ENCODE assay signal across 12 cellular contexts in genomic region chr2:160308915-160309314, GRCh38.
A peak's percentile ranks its signal among the peaks of the same experiment; 100 is the strongest.
DNase-seq lines count a peak whose midpoint lies in the region; ATAC-seq and TF ChIP-seq lines count a peak whose summit lies in the region.
"Had no signal": no experiment of that assay in that cellular context is flagged by ENCODE, and none has a peak within 500 bp of the region (broad histone marks: within the 10 kb centered on the region; RNA-seq: fewer than 3 reads in every experiment).

No MANE protein-coding gene starts in this region.

- no peak for TF ChIP-seq POLR2A in gastrocnemius medialis (IDR thresholded peaks at IDR 0.05)

- peaks cover 3 to 31% (median 13%) of the 10 kb centered on the region in 4 donors for H3K4me1 Mint-ChIP-seq in naive thymus-derived CD8-positive, alpha-beta T cell

- H3K36me3 Mint-ChIP-seq in naive thymus-derived CD8-positive, alpha-beta T cell, result peaks cover 0 to 75% (median 17%) of the 10 kb centered on the region in 3 donors

- intact Hi-C loops in gastrocnemius medialis (cut with DNase I; ENCODE audit: low total_unique reads) (no loop called here), cardiac septum (cut with DNase I) (no loop called here)

- no peaks in the 10 kb centered on the region for H3K36me3 ChIP-seq in gastrocnemius medialis

- peak overlapping the region in 3 of 10 donors; percentile 8 to 55 (median 21) for H3K27ac Mint-ChIP-seq in naive thymus-derived CD8-positive, alpha-beta T cell
- H3K27ac Mint-ChIP-seq: activated T-helper 2 cell treated with anti-CD3 and anti-CD28 coated beads, Interferon-gamma antibody, Interleukin-2, Interleukin-4, amounts not matched to agents 10 μg/mL and 5 μg/mL and 100 μg/mL, durations not matched to agents 14 hours and 24 hours and 36 hours; stimulated activated naive B cell treated with anti-CD40 and anti-IgM and Interleukin-4, amounts not matched to agents 10 μg/mL and 1 μg/mL and 100 μg/mL, for 72 hours had no signal

- in situ Hi-C loops in gastrocnemius medialis (cut with MboI; ENCODE audit: low sequenced_read_pairs in 4 of 4), result loop anchor here in 1 of 4 donors (25.0 kb wide), 1 partner anchor 653 kb away; no protein-coding TSS in a partner anchor
- in situ Hi-C loops in G401 (cut with HindIII; ENCODE audit: low sequenced_read_pairs), result no loop called here

- DNase-seq in HCEC 1CT (peak; percentile 94), fibroblast of pulmonary artery (ENCODE audit: low read depth) (peak; percentile 76), gastrocnemius medialis (no peak), cardiac septum (ENCODE audit: low spot score) (no peak), G401 (ENCODE audit: low spot score) (no peak)
- no peak for DNase-seq in naive thymus-derived CD8-positive, alpha-beta T cell
- DNase-seq: dorsolateral prefrontal cortex; NCI-H2081 treated with DMSO at 0.1 percent for 48 hours; stimulated activated naive B cell treated with anti-CD40 and anti-IgM and Interleukin-4, amounts not matched to agents 10 μg/mL and 1 μg/mL and 100 μg/mL, for 72 hours had no signal

- POLR2A ChIA-PET in naive thymus-derived CD8-positive, alpha-beta T cell (lab: Charles Lee), result no interaction called here

- ATAC-seq in SK-N-SH treated with all-trans-retinoic acid at 6 μM for 48 hours (peak; percentile 66), gastrocnemius medialis (no peak), GM18868 (IDR thresholded peaks at IDR 0.05; ENCODE audit: unreplicated experiment) (no peak)
- no peak for ATAC-seq in naive thymus-derived CD8-positive, alpha-beta T cell
- ATAC-seq: stimulated activated naive B cell treated with anti-CD40 and anti-IgM and Interleukin-4, amounts not matched to agents 10 μg/mL and 1 μg/mL and 100 μg/mL, for 72 hours had no signal

- no peaks in the 10 kb centered on the region for H3K9me3 ChIP-seq in gastrocnemius medialis

- peaks cover 28 to 61% of the 10 kb centered on the region in 2 donors for H3K4me1 ChIP-seq in gastrocnemius medialis

- H3K27ac ChIP-seq in gastrocnemius medialis, result peak overlapping the region in 3 of 4 donors; percentile 16 to 74 (median 56)
- H3K27ac ChIP-seq: dorsolateral prefrontal cortex had no signal

- no peaks in the 10 kb centered on the region for H3K27me3 Mint-ChIP-seq in naive thymus-derived CD8-positive, alpha-beta T cell
- H3K27me3 Mint-ChIP-seq: stimulated activated naive B cell treated with anti-CD40 and anti-IgM and Interleukin-4, amounts not matched to agents 10 μg/mL and 1 μg/mL and 100 μg/mL, for 72 hours had no signal

- TF ChIP-seq CTCF in fibroblast of pulmonary artery (IDR thresholded peaks at IDR 0.05; ENCODE audit: low read length, missing control alignments) (no peak), gastrocnemius medialis (IDR thresholded peaks at IDR 0.05 in 4 of 5, conservative IDR thresholded peaks at IDR 0.05 in 1 of 5) (no peak)

- H3K4me3 ChIP-seq in fibroblast of pulmonary artery (replicated peaks; ENCODE audit: low read depth, low read length), result no peak overlapping the region
- no peak overlapping the region for H3K4me3 ChIP-seq in gastrocnemius medialis
- H3K4me3 ChIP-seq: dorsolateral prefrontal cortex had no signal

- no peaks in the 10 kb centered on the region for H3K9me3 Mint-ChIP-seq in naive thymus-derived CD8-positive, alpha-beta T cell
- H3K9me3 Mint-ChIP-seq: activated T-helper 2 cell treated with anti-CD3 and anti-CD28 coated beads, Interferon-gamma antibody, Interleukin-2, Interleukin-4, amounts not matched to agents 10 μg/mL and 5 μg/mL and 100 μg/mL, durations not matched to agents 14 hours and 24 hours and 36 hours; stimulated activated naive B cell treated with anti-CD40 and anti-IgM and Interleukin-4, amounts not matched to agents 10 μg/mL and 1 μg/mL and 100 μg/mL, for 72 hours had no signal

- no peak overlapping the region for H3K4me3 Mint-ChIP-seq in naive thymus-derived CD8-positive, alpha-beta T cell
- H3K4me3 Mint-ChIP-seq: stimulated activated naive B cell treated with anti-CD40 and anti-IgM and Interleukin-4, amounts not matched to agents 10 μg/mL and 1 μg/mL and 100 μg/mL, for 72 hours had no signal

- no peaks in the 10 kb centered on the region for H3K27me3 ChIP-seq in gastrocnemius medialis
- H3K27me3 ChIP-seq: dorsolateral prefrontal cortex had no signal

TF ChIP-seq in SK-N-SH treated with all-trans-retinoic acid at 6 μM for 48 hours, 23 proteins besides CTCF, POLR2A, EP300 and RAD21:
- TF ChIP-seq POU6F1 (CRISPR knock-in tag; IDR thresholded peaks at IDR 0.05; ENCODE audit: borderline replicate concordance, low read depth), result no peak
- TF ChIP-seq ZFP3 (CRISPR knock-in tag; IDR thresholded peaks at IDR 0.05), result no peak
- TF ChIP-seq PATZ1 (CRISPR knock-in tag; IDR thresholded peaks at IDR 0.05; ENCODE audit: borderline replicate concordance), result no peak
- TF ChIP-seq TCF4 (CRISPR knock-in tag; IDR thresholded peaks at IDR 0.05; ENCODE audit: borderline replicate concordance), result no peak
- no peak for TF ChIP-seq PPARA (CRISPR knock-in tag; IDR thresholded peaks at IDR 0.05; ENCODE audit: borderline replicate concordance)
- TF ChIP-seq ZC3H10 (CRISPR knock-in tag; IDR thresholded peaks at IDR 0.05), result no peak
- no peak for TF ChIP-seq TOX (CRISPR knock-in tag; IDR thresholded peaks at IDR 0.05; ENCODE audit: borderline replicate concordance)
- TF ChIP-seq ISL1 (CRISPR knock-in tag; IDR thresholded peaks at IDR 0.05), result no peak
- TF ChIP-seq TSHZ2 (CRISPR knock-in tag; IDR thresholded peaks at IDR 0.05), result no peak

Comparison
In these comparisons a context has a peak if more than half of its experiments do, and no peak if none do; other contexts are left out.
1. DNase-seq: peak in HCEC 1CT (single experiment) and fibroblast of pulmonary artery (single experiment); none in gastrocnemius medialis (0 of 2), cardiac septum (single experiment), G401 (single experiment) and naive thymus-derived CD8-positive, alpha-beta T cell (0 of 10).